In the genomic region with DNA sequence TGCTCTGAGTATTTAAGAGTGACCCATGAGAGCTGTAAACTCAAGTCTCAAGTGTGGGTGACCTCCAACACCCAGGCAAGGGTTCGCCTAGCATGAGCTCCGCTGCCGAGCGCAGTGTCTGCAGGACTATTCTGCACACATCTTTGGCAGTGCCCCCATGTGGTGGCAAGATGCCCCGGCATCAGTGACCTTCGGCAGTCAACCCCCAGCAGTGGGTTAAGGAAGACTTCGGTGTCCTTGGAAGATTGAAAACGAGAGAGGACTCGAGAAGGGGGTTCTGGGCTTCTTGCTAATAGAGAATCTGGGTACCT, we compare ENCODE assay signal across 10 cellular contexts. TPM values are rescaled to one million over a fixed set of nuclear protein-coding genes. Genes with fewer than 3 reads are reported as not detected.
DNase-seq lines count a peak whose midpoint lies in the region; ATAC-seq, FAIRE-seq and TF ChIP-seq lines count a peak whose summit lies in the region.
"Had no signal": no experiment of that assay in that cellular context is flagged by ENCODE, and none has a peak within 500 bp of the region (broad histone marks: within the 10 kb centered on the region; RNA-seq: fewer than 3 reads in every experiment).

No MANE protein-coding gene starts in this region.

- H4K20me1 ChIP-seq in BLaER1 treated with 17β-estradiol and CSF1 and Interleukin-3, amounts not matched to agents 10 nM and 100 nM: no peaks in the 10 kb centered on the region
- H4K20me1 ChIP-seq in SU-DHL-6 (ENCODE audit: low read depth, low read length) (no peaks in the 10 kb centered on the region), keratinocyte (ENCODE audit: control insufficient read depth, extremely low read depth, insufficient read depth, low read length) (peaks cover 6% of the 10 kb centered on the region)

- no peak for ATAC-seq in GM18858 (IDR thresholded peaks at IDR 0.05; ENCODE audit: unreplicated experiment)
- ATAC-seq: body of pancreas had no signal

- no peaks in the 10 kb centered on the region for H3K27me3 ChIP-seq in BLaER1 treated with 17β-estradiol and CSF1 and Interleukin-3, amounts not matched to agents 10 nM and 100 nM
- H3K27me3 ChIP-seq in SU-DHL-6 (ENCODE audit: low read length): no peaks in the 10 kb centered on the region
- peaks cover 23% of the 10 kb centered on the region for H3K27me3 ChIP-seq in keratinocyte (ENCODE audit: control insufficient read depth, extremely low read depth, insufficient read depth, low read length)
- H3K27me3 ChIP-seq: body of pancreas had no signal

- peak overlapping the region in 10 of 11 experiments; percentile 36 to 91 (median 86); a peak in 19 of 22 replicates for H3K9ac ChIP-seq in BLaER1 treated with 17β-estradiol and CSF1 and Interleukin-3, amounts not matched to agents 10 nM and 100 nM
- H3K9ac ChIP-seq in SU-DHL-6 (ENCODE audit: low read length): no peak overlapping the region
- H3K9ac ChIP-seq in keratinocyte (ENCODE audit: control insufficient read depth, extremely low read depth, insufficient read depth, low read length): no peak overlapping the region

- H2AFZ ChIP-seq in SU-DHL-6 (ENCODE audit: low read depth, low read length, severe bottlenecking) (no peak overlapping the region), keratinocyte (ENCODE audit: control insufficient read depth, low read length) (no peak overlapping the region)

- H3K9me2 ChIP-seq in SU-DHL-6 (replicated peaks; ENCODE audit: insufficient read depth, low read length): no peaks in the 10 kb centered on the region

- no peaks in the 10 kb centered on the region for H3K9me1 ChIP-seq in keratinocyte (ENCODE audit: control insufficient read depth, extremely low read depth, insufficient read depth, low read length)

- H3K4me2 ChIP-seq in BLaER1 treated with 17β-estradiol and CSF1 and Interleukin-3, amounts not matched to agents 10 nM and 100 nM: peak overlapping the region; percentile 75 to 97 (median 90)
- H3K4me2 ChIP-seq in SU-DHL-6 (ENCODE audit: low read depth, low read length, poor library complexity, severe bottlenecking): no peak overlapping the region
- H3K4me2 ChIP-seq in keratinocyte (ENCODE audit: control insufficient read depth, extremely low read depth, insufficient read depth, low read depth, low read length): no peak overlapping the region

- TF ChIP-seq CTCF in GM10248 (IDR thresholded peaks at IDR 0.05; ENCODE audit: control extremely low read depth, extremely low read depth, low read depth, missing control alignments): peak; percentile 6
- TF ChIP-seq CTCF in SU-DHL-6 (IDR thresholded peaks at IDR 0.05; ENCODE audit: insufficient read depth, low read length, poor library complexity, severe bottlenecking): peak; percentile 68
- TF ChIP-seq CTCF in keratinocyte (optimal IDR thresholded peaks at IDR 0.05 in 1 of 3, IDR thresholded peaks at IDR 0.05 in 1 of 3, conservative IDR thresholded peaks at IDR 0.05 in 1 of 3; ENCODE audit: extremely low read depth in 1 of 3, insufficient read depth in 2 of 3, low read length in 3 of 3): peak in 2 of 3 experiments; percentile 6 to 32

- dilution Hi-C loops in keratinocyte (cut with MboI; ENCODE audit: extremely low pct_ligation_motif_present, low sequenced_read_pairs): no loop called here

- H3K4me3 ChIP-seq in BLaER1 treated with 17β-estradiol and CSF1 and Interleukin-3, amounts not matched to agents 10 nM and 100 nM: peak overlapping the region in 7 of 10 experiments; percentile 31 to 63 (median 45); a peak in 11 of 20 replicates
- H3K4me3 ChIP-seq in SU-DHL-6 (ENCODE audit: insufficient read depth, low read length, poor library complexity, severe bottlenecking) (no peak overlapping the region), keratinocyte (ENCODE audit: control insufficient read depth in 2 of 3, extremely low read depth in 1 of 3, insufficient read depth in 2 of 3, low read depth in 1 of 3, low read length in 3 of 3) (no peak overlapping the region)
- H3K4me3 ChIP-seq: body of pancreas had no signal

- peaks cover 14% of the 10 kb centered on the region for H3F3A ChIP-seq in SU-DHL-6 (ENCODE audit: insufficient read depth)

- no peak for FAIRE-seq in keratinocyte (lab: Jason Lieb, UNC)

- CTCF ChIA-PET in GM10248 (lab: Yijun Ruan, JAX): interaction anchor here (1.1 to 2.5 kb wide), 3 partner anchors 10 to 65 kb away, joined by 3 to 6 read pairs (median 5); no protein-coding TSS in a partner anchor

- peaks cover 6 to 12% (median 10%) of the 10 kb centered on the region in 11 experiments; a peak in 19 of 22 replicates for H3K9me3 ChIP-seq in BLaER1 treated with 17β-estradiol and CSF1 and Interleukin-3, amounts not matched to agents 10 nM and 100 nM (replicated peaks in 1 of 11)
- no peaks in the 10 kb centered on the region for H3K9me3 ChIP-seq in SU-DHL-6 (ENCODE audit: insufficient read depth, low read length)
- no peaks in the 10 kb centered on the region for H3K9me3 ChIP-seq in keratinocyte (ENCODE audit: control insufficient read depth, low read depth, low read length)
- H3K9me3 ChIP-seq: body of pancreas had no signal

- H3K27ac ChIP-seq in BLaER1 treated with 17β-estradiol and CSF1 and Interleukin-3, amounts not matched to agents 10 nM and 100 nM: peak overlapping the region in 10 of 11 experiments; percentile 82 to 100 (median 98); a peak in 19 of 22 replicates
- H3K27ac ChIP-seq in SU-DHL-6 (ENCODE audit: low read depth, low read length): peak overlapping the region; percentile 81; the same call in 1 of the 2 replicates
- no peak overlapping the region for H3K27ac ChIP-seq in keratinocyte (ENCODE audit: control insufficient read depth, insufficient read depth, low read length)

- POLR2A ChIA-PET in GM10248 (lab: Yijun Ruan, JAX): no interaction called here

- DNase-seq in GM10248 (ENCODE audit: extremely low spot score): no peak
- no peak for DNase-seq in keratinocyte (ENCODE audit: low read depth, low spot score)
- no peak for DNase-seq in HuH-7.5 (ENCODE audit: low spot score)
- no peak for DNase-seq in DMS153 (lab: John Stamatoyannopoulos, UW)
- DNase-seq: activated CD4-positive, CD25-positive, alpha-beta regulatory T cell; body of pancreas; NCI-H69 had no signal

- H3K79me2 ChIP-seq in SU-DHL-6 (ENCODE audit: insufficient read depth, low read length) (no peaks in the 10 kb centered on the region), keratinocyte (ENCODE audit: control insufficient read depth, insufficient read depth, low read length) (no peaks in the 10 kb centered on the region)

- H3K4me1 ChIP-seq in BLaER1 treated with 17β-estradiol and CSF1 and Interleukin-3, amounts not matched to agents 10 nM and 100 nM: peaks cover 77 to 97% (median 96%) of the 10 kb centered on the region in 10 experiments
- H3K4me1 ChIP-seq in keratinocyte (ENCODE audit: control insufficient read depth, extremely low read depth, insufficient read depth, low read length): peaks cover 9% of the 10 kb centered on the region

- H3K36me3 ChIP-seq in BLaER1 treated with 17β-estradiol and CSF1 and Interleukin-3, amounts not matched to agents 10 nM and 100 nM: 0 out of 22 replicates have a peak, but pooled peaks cover 0 to 5% (median 0%) of the 10 kb centered on the region in 11 experiments
- no peaks in the 10 kb centered on the region for H3K36me3 ChIP-seq in SU-DHL-6 (ENCODE audit: low read length)
- H3K36me3 ChIP-seq in keratinocyte (ENCODE audit: control insufficient read depth in 2 of 2, extremely low read depth in 1 of 2, insufficient read depth in 2 of 2, low read length in 2 of 2): no peaks in the 10 kb centered on the region

RNA-seq across cellular contexts. Expression of gene RBM38, which starts 43.1 kb away (rescaled TPM):
- 5.1 to 6.7 TPM (median 5.7 TPM) in 3 replicates for polyA plus RNA-seq in keratinocyte
- polyA plus RNA-seq in keratinocyte (2011; ENCODE audit: low read depth): 1.1 TPM
- polyA plus RNA-seq in keratinocyte (2011; cell fraction: cytosol; rRNA removed): 4.3 and 8.2 TPM in 2 replicates
- polyA plus RNA-seq in keratinocyte (2011; cell fraction: nucleus; rRNA removed): 5.3 and 7.9 TPM in 2 replicates
- polyA plus RNA-seq in keratinocyte (2012; ENCODE audit: low replicate concordance): 1.9 and 7.4 TPM in 2 replicates
- 3.5 to 4.2 TPM (median 4.1 TPM) in 3 replicates for polyA minus RNA-seq in keratinocyte
- 18.4 TPM for polyA minus RNA-seq in keratinocyte (2011; cell fraction: cytosol; rRNA and poly(A)+ RNA removed)
- 2.7 and 3.7 TPM in 2 replicates for polyA minus RNA-seq in keratinocyte (2011; cell fraction: nucleus; rRNA and poly(A)+ RNA removed)

Comparison
In these comparisons a context has a peak if more than half of its experiments do, and no peak if none do; other contexts are left out.
1. H3K4me2 ChIP-seq: peak in BLaER1 treated with 17β-estradiol and CSF1 and Interleukin-3, amounts not matched to agents 10 nM and 100 nM (11 of 11); none in SU-DHL-6 (single experiment) and keratinocyte (single experiment).
2. H3K4me3 ChIP-seq: peak in BLaER1 treated with 17β-estradiol and CSF1 and Interleukin-3, amounts not matched to agents 10 nM and 100 nM (7 of 10); none in SU-DHL-6 (single experiment) and keratinocyte (0 of 3).
3. H3K9ac ChIP-seq: peak in BLaER1 treated with 17β-estradiol and CSF1 and Interleukin-3, amounts not matched to agents 10 nM and 100 nM (10 of 11); none in SU-DHL-6 (single experiment) and keratinocyte (single experiment).
4. CTCF ChIP-seq: peak in every context shown above with its lines; median percentile 68 in SU-DHL-6; 19 in keratinocyte; 6 in GM10248.